Comparison of ENCODE assay signal across 8 cellular contexts in genomic region chr4:139083533-139084424, GRCh38.
A peak's percentile ranks its signal among the peaks of the same experiment; 100 is the strongest.
DNase-seq lines count a peak whose midpoint lies in the region; ATAC-seq, FAIRE-seq and TF ChIP-seq lines count a peak whose summit lies in the region.

No MANE protein-coding gene starts in this region.

- H3K9me3 ChIP-seq in right atrium auricular region (no peaks in the 10 kb centered on the region), psoas muscle (no peaks in the 10 kb centered on the region)

- H3K4me3 ChIP-seq in right atrium auricular region = peak overlapping the region; percentile 72 to 74
- peak overlapping the region; percentile 83 for H3K4me3 ChIP-seq in psoas muscle

- H3K27ac ChIP-seq in right atrium auricular region (peak overlapping the region; percentile 94 to 97), psoas muscle (peak overlapping the region; percentile 98)

- FAIRE-seq in urothelium cell line (lab: Jason Lieb, UNC) = no peak

- H3K4me1 ChIP-seq in right atrium auricular region = peaks cover 0 to 36% of the 10 kb centered on the region in 2 donors
- H3K4me1 ChIP-seq in psoas muscle = peaks cover 45% of the 10 kb centered on the region

- H3K36me3 ChIP-seq in right atrium auricular region (no peaks in the 10 kb centered on the region), psoas muscle (ENCODE audit: insufficient read depth in 1 of 2, low read depth in 1 of 2) (no peaks in the 10 kb centered on the region)

- intact Hi-C loops in psoas muscle (cut with DNase I) = loop anchor here (1.0 to 5.0 kb wide), 4 partner anchors 51 to 214 kb away; no protein-coding TSS in a partner anchor

- DNase-seq in NCI-H1092 (lab: John Stamatoyannopoulos, UW) (peak; percentile 86), SW480 (ENCODE audit: low spot score) (peak; percentile 88), amniotic epithelial cell (ENCODE audit: low read depth) (peak; percentile 91), right atrium auricular region (ENCODE audit: low spot score) (peak; percentile 89), psoas muscle (peak; percentile 88 to 96), urothelium cell line (ENCODE audit: low spot score) (peak; percentile 46)

- TF ChIP-seq CTCF in GM12872 (IDR thresholded peaks at IDR 0.05; ENCODE audit: insufficient read depth, low read depth, low read length) (peak; percentile 45), right atrium auricular region (IDR thresholded peaks at IDR 0.05) (peak; percentile 18 to 42), psoas muscle (IDR thresholded peaks at IDR 0.05) (peak; percentile 43)

- no peaks in the 10 kb centered on the region for H3K27me3 ChIP-seq in right atrium auricular region
- no peaks in the 10 kb centered on the region for H3K27me3 ChIP-seq in psoas muscle (ENCODE audit: insufficient read depth in 3 of 3, low read length in 2 of 3)

- ATAC-seq in HG02588 (IDR thresholded peaks at IDR 0.05; ENCODE audit: unreplicated experiment) (peak; percentile 56), psoas muscle (peak; percentile 73 to 80 (median 79))

- WGBS in psoas muscle, 3 donors = 1 to 3% (median 3%) methylated on average over 71 to 76 of the region's 76 CpGs

Comparison
In these comparisons a context has a peak if more than half of its experiments do, and no peak if none do; other contexts are left out.
1. Peak in every context shown above with its lines: DNase-seq, ATAC-seq, H3K4me3 ChIP-seq and H3K27ac ChIP-seq.